8 cellular contexts compared by ENCODE assay signal in genomic region chr1:96236156-96236739, GRCh38.
DNase-seq lines count a peak whose midpoint lies in the region; ATAC-seq, FAIRE-seq and TF ChIP-seq lines count a peak whose summit lies in the region.

No MANE protein-coding gene starts in this region.

- ATAC-seq in HG02870 (IDR thresholded peaks at IDR 0.05; ENCODE audit: unreplicated experiment) (peak; percentile 66), lower lobe of right lung (peak in 1 of 2 donors; percentile 50), esophagus mucosa (no peak), HG02973 (IDR thresholded peaks at IDR 0.05; ENCODE audit: unreplicated experiment) (no peak)

- H3K27me3 ChIP-seq in bronchial epithelial cell (ENCODE audit: control insufficient read depth, insufficient read depth, low read length) (no peaks in the 10 kb centered on the region), lower lobe of right lung (ENCODE audit: low read depth) (no peaks in the 10 kb centered on the region)

- peak; percentile 50 for TF ChIP-seq CTCF in bronchial epithelial cell (IDR thresholded peaks at IDR 0.05; ENCODE audit: insufficient read depth, low read length, severe bottlenecking)
- peak; percentile 64 for TF ChIP-seq CTCF in lower lobe of right lung (IDR thresholded peaks at IDR 0.05)

- no peaks in the 10 kb centered on the region for H3K4me1 ChIP-seq in lower lobe of right lung

- no peak overlapping the region for H3K27ac ChIP-seq in lower lobe of right lung

- DNase-seq in NCI-H69 (lab: John Stamatoyannopoulos, UW) (peak; percentile 58), bronchial epithelial cell (ENCODE audit: low read depth) (peak; percentile 62), lower lobe of right lung (no peak), NCI-H187 treated with DMSO at 0.1 percent for 48 hours (lab: John Stamatoyannopoulos, UW) (no peak)

- no peaks in the 10 kb centered on the region for H3K36me3 ChIP-seq in bronchial epithelial cell (ENCODE audit: control insufficient read depth, insufficient read depth, low read length)
- no peaks in the 10 kb centered on the region for H3K36me3 ChIP-seq in lower lobe of right lung

- no peaks in the 10 kb centered on the region for H3K9me3 ChIP-seq in lower lobe of right lung

- FAIRE-seq in G401.6 (lab: Jason Lieb, UNC) (peak; percentile 80), bronchial epithelial cell (lab: Jason Lieb, UNC) (no peak)

- H3K4me3 ChIP-seq in bronchial epithelial cell (ENCODE audit: low read depth, low read length) = no peak overlapping the region
- H3K4me3 ChIP-seq in lower lobe of right lung = no peak overlapping the region

- intact Hi-C loops in lower lobe of right lung (cut with DNase I) = no loop called here

Comparison
In these comparisons a context has a peak if more than half of its experiments do, and no peak if none do; other contexts are left out.
1. DNase-seq: peak in NCI-H69 (single experiment) and bronchial epithelial cell (single experiment); none in lower lobe of right lung (single experiment) and NCI-H187 treated with DMSO at 0.1 percent for 48 hours (single experiment).